Comparison of ENCODE assay signal across 1 cellular context in genomic region chr6:28399370-28400121, GRCh38.
A peak's percentile ranks its signal among the peaks of the same experiment; 100 is the strongest.
TF ChIP-seq lines count a peak whose summit lies in the region.

Gene ZSCAN12, minus strand, starts transcription at chr6:28399747. Its CDS starts 1,342 bp downstream, at chr6:28398405.

TF ChIP-seq in K562, 482 proteins besides CTCF, POLR2A, EP300 and RAD21 (continued from another document and continues in another):
- TF ChIP-seq FOXO4 (CRISPR knock-in tag; IDR thresholded peaks at IDR 0.05) (0 out of 2 replicates have a peak, but pooled peaks have one; percentile 49), MYC (IDR thresholded peaks at IDR 0.05; ENCODE audit: low read depth, low read length) (peak; percentile 92), MYC (CRISPR knock-in tag; IDR thresholded peaks at IDR 0.05; ENCODE audit: borderline replicate concordance, low read depth) (peak; percentile 74; the same call in 1 of the 2 replicates), ZMIZ1 (IDR thresholded peaks at IDR 0.05; ENCODE audit: low read depth in 2 of 2, low read length in 2 of 2) (peak in 1 of 2 experiments; percentile 73; a peak in 2 of 4 replicates), DLX4 (CRISPR knock-in tag; IDR thresholded peaks at IDR 0.05) (no peak), CEBPG (CRISPR knock-in tag; IDR thresholded peaks at IDR 0.05) (no peak; the same call in 1 of the 2 replicates), CEBPG (tag; conservative IDR thresholded peaks at IDR 0.05 in 1 of 2, IDR thresholded peaks at IDR 0.05 in 1 of 2) (no peak), ZNF511 (CRISPR knock-in tag; IDR thresholded peaks at IDR 0.05) (peak; percentile 95), NR0B1 (IDR thresholded peaks at IDR 0.05; ENCODE audit: partially characterized antibody) (no peak), KDM5B (IDR thresholded peaks at IDR 0.05; ENCODE audit: insufficient replicate concordance, low read depth, low read length) (peak; percentile 93), ZNF644 (tag; IDR thresholded peaks at IDR 0.05; ENCODE audit: low read depth) (no peak), ZBTB43 (CRISPR knock-in tag; IDR thresholded peaks at IDR 0.05) (no peak), ELK3 (CRISPR knock-in tag; IDR thresholded peaks at IDR 0.05) (no peak), HDAC3 (IDR thresholded peaks at IDR 0.05; ENCODE audit: borderline replicate concordance, partially characterized antibody) (peak; percentile 80), PRPF4 (IDR thresholded peaks at IDR 0.05; ENCODE audit: insufficient read depth, low read depth, low read length, poor library complexity, severe bottlenecking) (no peak), RREB1 (CRISPR knock-in tag; IDR thresholded peaks at IDR 0.05) (peak; percentile 97), GMEB1 (CRISPR knock-in tag; IDR thresholded peaks at IDR 0.05) (peak; percentile 86), TAF9B (IDR thresholded peaks at IDR 0.05; ENCODE audit: partially characterized antibody) (peak; percentile 97), UBTF (IDR thresholded peaks at IDR 0.05; ENCODE audit: borderline replicate concordance in 1 of 2, low read depth in 2 of 2, low read length in 2 of 2) (peak; percentile 87 to 95), ZNF695 (CRISPR knock-in tag; IDR thresholded peaks at IDR 0.05) (no peak), U2AF1 (optimal IDR thresholded peaks at IDR 0.05; ENCODE audit: low read depth, low read length) (peak; percentile 92), TCF7L2 (IDR thresholded peaks at IDR 0.05; ENCODE audit: low read depth, low read length) (no peak), EP400 (IDR thresholded peaks at IDR 0.05) (peak; percentile 95), RUNX1 (IDR thresholded peaks at IDR 0.05; ENCODE audit: low read depth) (no peak), TCF15 (CRISPR knock-in tag; IDR thresholded peaks at IDR 0.05) (0 out of 2 replicates have a peak, but pooled peaks have one; percentile 32), STAT6 (CRISPR knock-in tag; IDR thresholded peaks at IDR 0.05) (no peak; the same call in 1 of the 2 replicates), SMARCE1 (IDR thresholded peaks at IDR 0.05) (peak; percentile 50; the same call in 1 of the 2 replicates), ELF1 (tag; IDR thresholded peaks at IDR 0.05) (peak; percentile 98), ZNF589 (CRISPR knock-in tag; IDR thresholded peaks at IDR 0.05; ENCODE audit: low read depth) (0 out of 2 replicates have a peak, but pooled peaks have one; percentile 33), ZNF174 (CRISPR knock-in tag; IDR thresholded peaks at IDR 0.05) (no peak)
